In genomic region chr3:113243846-113244245, GRCh38 we compare ENCODE assay signal across 2 cellular contexts.
TF ChIP-seq lines count a peak whose summit lies in the region.

No MANE protein-coding gene starts in this region.

TF ChIP-seq in SK-N-SH, 30 proteins besides CTCF, POLR2A, EP300 and RAD21 (continued from another document):
- TF ChIP-seq MXI1 (IDR thresholded peaks at IDR 0.05; ENCODE audit: low read depth, low read length): no peak

TF ChIP-seq in SK-N-SH treated with all-trans-retinoic acid at 6 μM for 48 hours, 23 proteins besides CTCF, POLR2A, EP300 and RAD21 (continued from another document):
- no peak for TF ChIP-seq PATZ1 (CRISPR knock-in tag; IDR thresholded peaks at IDR 0.05; ENCODE audit: borderline replicate concordance)
- TF ChIP-seq ZNF70 (CRISPR knock-in tag; IDR thresholded peaks at IDR 0.05): no peak
- no peak for TF ChIP-seq CSDC2 (CRISPR knock-in tag; IDR thresholded peaks at IDR 0.05)
- no peak for TF ChIP-seq TOX (CRISPR knock-in tag; IDR thresholded peaks at IDR 0.05; ENCODE audit: borderline replicate concordance)
- no peak for TF ChIP-seq CSRNP3 (CRISPR knock-in tag; IDR thresholded peaks at IDR 0.05)
- no peak for TF ChIP-seq ARNTL (CRISPR knock-in tag; IDR thresholded peaks at IDR 0.05; ENCODE audit: borderline replicate concordance, low read depth)
- TF ChIP-seq PPARA (CRISPR knock-in tag; IDR thresholded peaks at IDR 0.05; ENCODE audit: borderline replicate concordance): no peak
- no peak for TF ChIP-seq GLIS3 (CRISPR knock-in tag; IDR thresholded peaks at IDR 0.05)
- TF ChIP-seq ZFP30 (CRISPR knock-in tag; IDR thresholded peaks at IDR 0.05): no peak
- no peak for TF ChIP-seq POU6F1 (CRISPR knock-in tag; IDR thresholded peaks at IDR 0.05; ENCODE audit: borderline replicate concordance, low read depth)
- TF ChIP-seq ZNF565 (CRISPR knock-in tag; conservative IDR thresholded peaks at IDR 0.05; ENCODE audit: low read depth): no peak
- no peak for TF ChIP-seq BACH2 (CRISPR knock-in tag; IDR thresholded peaks at IDR 0.05; ENCODE audit: borderline replicate concordance)
- no peak for TF ChIP-seq RARB (CRISPR knock-in tag; IDR thresholded peaks at IDR 0.05)
- TF ChIP-seq TSHZ2 (CRISPR knock-in tag; IDR thresholded peaks at IDR 0.05): no peak
- no peak for TF ChIP-seq SNAI2 (CRISPR knock-in tag; IDR thresholded peaks at IDR 0.05)
- no peak for TF ChIP-seq ZNF8 (CRISPR knock-in tag; IDR thresholded peaks at IDR 0.05)
- no peak for TF ChIP-seq TCF4 (CRISPR knock-in tag; IDR thresholded peaks at IDR 0.05; ENCODE audit: borderline replicate concordance)
- no peak for TF ChIP-seq CREB5 (CRISPR knock-in tag; IDR thresholded peaks at IDR 0.05; ENCODE audit: low read depth)
